ENCODE assay signal across 9 cellular contexts in genomic region chr3:146542179-146542578, GRCh38. TPM values are rescaled to one million over a fixed set of nuclear protein-coding genes. Genes with fewer than 3 reads are reported as not detected.
DNase-seq lines count a peak whose midpoint lies in the region; ATAC-seq, FAIRE-seq and TF ChIP-seq lines count a peak whose summit lies in the region.
"Had no signal": no experiment of that assay in that cellular context is flagged by ENCODE, and none has a peak within 500 bp of the region (broad histone marks: within the 10 kb centered on the region; RNA-seq: fewer than 3 reads in every experiment).

No MANE protein-coding gene starts in this region.

- H3K9me3 Mint-ChIP-seq in stimulated activated naive CD8-positive, alpha-beta T cell treated with anti-CD3 and anti-CD28 coated beads, Interleukin-15, Interleukin-2, amounts not matched to agents 100 ng/mL and 50 ng/mL, for 24 hours, result no peaks in the 10 kb centered on the region
- H3K9me3 Mint-ChIP-seq in mesothelial cell of epicardium, result no peaks in the 10 kb centered on the region

- no peaks in the 10 kb centered on the region for H3K9me3 ChIP-seq in GM12878 (replicated peaks; ENCODE audit: control insufficient read depth, insufficient read depth, low read length)

- DNase-seq in stimulated activated naive CD8-positive, alpha-beta T cell treated with anti-CD3 and anti-CD28 coated beads, Interleukin-15, Interleukin-2, amounts not matched to agents 100 U/mL and 50 U/mL, for 24 hours, result no peak
- DNase-seq in GM12878 (ENCODE audit: low read depth, low spot score) (no peak), mesothelial cell of epicardium (ENCODE audit: low spot score in 2 of 2, unreplicated experiment in 2 of 2) (no peak), superior temporal gyrus (ENCODE audit: extremely low spot score) (no peak), NCI-H1092 treated with DMSO at 0.1 percent for 48 hours (lab: John Stamatoyannopoulos, UW) (no peak)

- no peak for FAIRE-seq in GM12878 (lab: Jason Lieb, UNC)

- H3K36me3 Mint-ChIP-seq in stimulated activated naive CD8-positive, alpha-beta T cell treated with anti-CD3 and anti-CD28 coated beads, Interleukin-15, Interleukin-2, amounts not matched to agents 100 ng/mL and 50 ng/mL, for 24 hours (ENCODE audit: low read depth), result peaks cover 40% of the 10 kb centered on the region
- peaks cover 13% of the 10 kb centered on the region for H3K36me3 Mint-ChIP-seq in mesothelial cell of epicardium

- BruUV-seq in GM12878 (replicated peaks; lab: Mats Ljungman, UMichigan), result no TSS peak

- no peaks in the 10 kb centered on the region for H3K27me3 ChIP-seq in GM12878 (replicated peaks in 1 of 2; ENCODE audit: control insufficient read depth in 2 of 2, insufficient read depth in 2 of 2, low read length in 1 of 2)

- peak overlapping the region; percentile 90 for H3K4me3 Mint-ChIP-seq in stimulated activated naive CD8-positive, alpha-beta T cell treated with anti-CD3 and anti-CD28 coated beads, Interleukin-15, Interleukin-2, amounts not matched to agents 100 ng/mL and 50 ng/mL, for 24 hours
- H3K4me3 Mint-ChIP-seq in mesothelial cell of epicardium, result peak overlapping the region; percentile 54

- TF ChIP-seq CTCF in GM12878 (IDR thresholded peaks at IDR 0.05 in 2 of 3, conservative IDR thresholded peaks at IDR 0.05 in 1 of 3; ENCODE audit: control insufficient read depth in 2 of 3, extremely low read depth in 1 of 3, insufficient read depth in 1 of 3, low read depth in 3 of 3, low read length in 3 of 3) (no peak), mesothelial cell of epicardium (IDR thresholded peaks at IDR 0.05; ENCODE audit: unreplicated experiment) (no peak)

- CTCF ChIA-PET in GM12878 (lab: Yijun Ruan, JAX), result interaction anchor here (1.0 kb wide), 1 partner anchor 10 kb away, joined by 4 read pairs; no protein-coding TSS in a partner anchor

- TF ChIP-seq POLR2A in GM12878 (IDR thresholded peaks at IDR 0.05; ENCODE audit: low read depth, low read length), result no peak

- H3K4me1 Mint-ChIP-seq in stimulated activated naive CD8-positive, alpha-beta T cell treated with anti-CD3 and anti-CD28 coated beads, Interleukin-15, Interleukin-2, amounts not matched to agents 100 ng/mL and 50 ng/mL, for 24 hours (ENCODE audit: low read depth), result peaks cover 57% of the 10 kb centered on the region
- H3K4me1 Mint-ChIP-seq in mesothelial cell of epicardium, result peaks cover 36% of the 10 kb centered on the region

- peak overlapping the region; percentile 33; the same call in 1 of the 2 replicates for H3K27ac ChIP-seq in GM12878 (ENCODE audit: control insufficient read depth, insufficient read depth)
- H3K27ac ChIP-seq: epithelial cell of prostate had no signal

- RAD21 ChIA-PET in GM12878 (lab: Charles Lee; ENCODE audit: unreplicated experiment), result interaction anchor here (0.8 to 1.0 kb wide), 2 partner anchors 12 to 38 kb away, joined by 3 to 4 read pairs; no protein-coding TSS in a partner anchor

- POLR2A ChIA-PET in GM12878 (lab: Charles Lee), result no interaction called here

- H3K4me1 ChIP-seq in GM12878 (ENCODE audit: control insufficient read depth, insufficient read depth, low read length), result no peaks in the 10 kb centered on the region; the same call in 1 of the 2 replicates

- no peak for ATAC-seq in stimulated activated naive CD8-positive, alpha-beta T cell treated with anti-CD3 and anti-CD28 coated beads, Interleukin-15, Interleukin-2, amounts not matched to agents 100 U/mL and 50 U/mL, for 24 hours
- ATAC-seq in GM12878 (peak; percentile 7), GM18909 (IDR thresholded peaks at IDR 0.05; ENCODE audit: poor library complexity, unreplicated experiment) (no peak), HG02798 (IDR thresholded peaks at IDR 0.05; ENCODE audit: poor library complexity, unreplicated experiment) (no peak)

- H3K36me3 ChIP-seq in GM12878 (ENCODE audit: control insufficient read depth in 2 of 2, insufficient read depth in 2 of 2, low read length in 1 of 2), result no peaks in the 10 kb centered on the region

- 0% methylated on average over 2 of the region's 2 CpGs for WGBS in GM12878 (ENCODE audit: insufficient coverage, insufficient replicate concordance, low lambda C conversion rate, missing lambda C conversion rate)

- no peak overlapping the region for H2AFZ ChIP-seq in GM12878 (ENCODE audit: control insufficient read depth, low read depth, low read length)

- peak overlapping the region; percentile 88 for H3K4me2 ChIP-seq in GM12878 (ENCODE audit: control insufficient read depth, insufficient read depth)

- peak overlapping the region; percentile 50 for H3K27ac Mint-ChIP-seq in stimulated activated naive CD8-positive, alpha-beta T cell treated with anti-CD3 and anti-CD28 coated beads, Interleukin-15, Interleukin-2, amounts not matched to agents 100 ng/mL and 50 ng/mL, for 24 hours
- H3K27ac Mint-ChIP-seq in mesothelial cell of epicardium, result peak overlapping the region; percentile 73

- TF ChIP-seq RAD21 in GM12878 (IDR thresholded peaks at IDR 0.05; ENCODE audit: insufficient read depth, low read depth, low read length), result no peak

- TF ChIP-seq EP300 in GM12878 (IDR thresholded peaks at IDR 0.05; ENCODE audit: borderline replicate concordance in 1 of 2, control insufficient read depth in 1 of 2, low read depth in 2 of 2, low read length in 2 of 2), result no peak

- H3K27me3 Mint-ChIP-seq in stimulated activated naive CD8-positive, alpha-beta T cell treated with anti-CD3 and anti-CD28 coated beads, Interleukin-15, Interleukin-2, amounts not matched to agents 100 ng/mL and 50 ng/mL, for 24 hours, result no peaks in the 10 kb centered on the region
- no peaks in the 10 kb centered on the region for H3K27me3 Mint-ChIP-seq in mesothelial cell of epicardium (ENCODE audit: low read depth)

- no peak overlapping the region for H3K9ac ChIP-seq in GM12878 (ENCODE audit: control insufficient read depth, insufficient read depth, low read length)

- in situ Hi-C loops in GM12878 (cut with MboI), result no loop called here

- SMC1A ChIA-PET in GM12878 (lab: Charles Lee; ENCODE audit: uncharacterized antibody, unreplicated experiment), result interaction anchor here (0.6 to 2.1 kb wide), 5 partner anchors 12 to 77 kb away, joined by 3 to 7 read pairs (median 5); no protein-coding TSS in a partner anchor

- peaks cover 56% of the 10 kb centered on the region for H3K79me2 ChIP-seq in GM12878 (ENCODE audit: control insufficient read depth, insufficient read depth, low read length)

- no peaks in the 10 kb centered on the region for H4K20me1 ChIP-seq in GM12878 (ENCODE audit: control insufficient read depth, insufficient read depth)

- intact Hi-C loops in GM12878 (cut with micrococcal nuclease; ENCODE audit: unreplicated experiment), result loop anchor here (5.0 kb wide), 1 partner anchor 75 kb away; the partner anchor contains the start of gene PLSCR2

- H3K4me3 ChIP-seq in GM12878, result peak overlapping the region; percentile 62

TF ChIP-seq in GM12878, 131 proteins besides CTCF, POLR2A, EP300 and RAD21:
- no peak for TF ChIP-seq TCF7 (IDR thresholded peaks at IDR 0.05; ENCODE audit: borderline replicate concordance)
- no peak for TF ChIP-seq USF1 (IDR thresholded peaks at IDR 0.05; ENCODE audit: borderline replicate concordance, extremely low read length, insufficient read depth, low read depth, low read length)
- no peak for TF ChIP-seq YBX1 (IDR thresholded peaks at IDR 0.05)
- no peak for TF ChIP-seq CEBPB (IDR thresholded peaks at IDR 0.05; ENCODE audit: borderline replicate concordance in 1 of 2, low read depth in 2 of 2, low read length in 2 of 2)
- no peak for TF ChIP-seq MTA2 (IDR thresholded peaks at IDR 0.05; ENCODE audit: low read depth)
- TF ChIP-seq CHD2 (IDR thresholded peaks at IDR 0.05; ENCODE audit: borderline replicate concordance, low read depth, low read length), result no peak
- TF ChIP-seq PBX3 (IDR thresholded peaks at IDR 0.05; ENCODE audit: insufficient replicate concordance, low read depth, low read length), result no peak
- TF ChIP-seq ZNF24 (IDR thresholded peaks at IDR 0.05), result no peak

RNA-seq across cellular contexts. Expression of gene PLSCR1, which starts 2.2 kb away (rescaled TPM):
- 33.5 and 46.4 TPM in 2 replicates for total RNA-seq in GM12878 (2013; cell fraction: nucleolus; rRNA removed)
- total RNA-seq in GM12878 (2014; rRNA removed) (37.6 and 46.2 TPM in 2 replicates), GM12878 (2014; rRNA removed; fragmentation: Illumina TruSeq; extraction: Trizol) (45.2 and 50.6 TPM in 2 replicates), GM12878 (2021) (40.5 and 42.1 TPM in 2 replicates), mesothelial cell of epicardium (64.1 to 71.0 TPM (median 66.0 TPM) in 3 replicates)
- 16.3 TPM for polyA plus RNA-seq in GM12878 (2011; ENCODE audit: low read depth)
- polyA plus RNA-seq in GM12878 (2011; rRNA removed) (77.8 and 89.8 TPM in 2 replicates), GM12878 (2014; fragmentation: Illumina TruSeq; extraction: Trizol) (40.4 and 42.7 TPM in 2 replicates), GM12878 (2014; fragmentation: Nextera tagmentation; extraction: Ambion mirVana) (10 to 100 TPM; 40.2 to 60.3 TPM), GM12878 (2014; rRNA removed) (39.2 and 41.4 TPM in 2 replicates), GM12878 (2016; fragmentation: Nextera tagmentation; extraction: Ambion mirVana) (10 to 100 TPM; 35.4 to 36.8 TPM)
- 66.3 and 88.2 TPM in 2 replicates for polyA plus RNA-seq in GM12878 (2011; cell fraction: cytosol; rRNA removed)
- polyA plus RNA-seq in GM12878 (2011; cell fraction: nucleus; rRNA removed), result 85.8 and 90.9 TPM in 2 replicates
- polyA plus RNA-seq in GM12878 (2012), result 23.7 and 29.2 TPM in 2 replicates
- polyA minus RNA-seq in GM12878 (2011; rRNA and poly(A)+ RNA removed), result 50.3 and 61.4 TPM in 2 replicates
- 32.2 and 39.0 TPM in 2 replicates for polyA minus RNA-seq in GM12878 (2011; cell fraction: cytosol; rRNA and poly(A)+ RNA removed)
- polyA minus RNA-seq in GM12878 (2011; cell fraction: nucleus; rRNA and poly(A)+ RNA removed), result 101 and 127 TPM in 2 replicates
